Comparison of ENCODE assay signal across 20 cellular contexts in genomic region chr1:200237066-200237465, GRCh38.
DNase-seq lines count a peak whose midpoint lies in the region; ATAC-seq and TF ChIP-seq lines count a peak whose summit lies in the region.
"Had no signal": no experiment of that assay in that cellular context is flagged by ENCODE, and none has a peak within 500 bp of the region (broad histone marks: within the 10 kb centered on the region; RNA-seq: fewer than 3 reads in every experiment).

No MANE protein-coding gene starts in this region.

- 100% methylated on average over 4 of the region's 5 CpGs for WGBS in mammary epithelial cell (ENCODE audit: low coverage, missing lambda C conversion rate)

- no TSS peak for BruUV-seq in mammary epithelial cell (replicated peaks; lab: Mats Ljungman, UMichigan)

- intact Hi-C loops in mammary epithelial cell (cut with micrococcal nuclease) (no loop called here), breast epithelium (cut with DNase I; ENCODE audit: low total_unique reads) (no loop called here)

- H3K27me3 ChIP-seq in mammary epithelial cell (ENCODE audit: insufficient read depth, low read length) (peaks cover 3% of the 10 kb centered on the region), breast epithelium (no peaks in the 10 kb centered on the region), RWPE2 (ENCODE audit: insufficient read depth, poor library complexity, severe bottlenecking) (no peaks in the 10 kb centered on the region)

- H3K4me3 Mint-ChIP-seq in WTC11 = no peak overlapping the region
- H3K4me3 Mint-ChIP-seq: CD4-positive, alpha-beta memory T cell had no signal

- POLR2A ChIA-PET in WTC11 (lab: Charles Lee) = no interaction called here

- dilution Hi-C loops in mammary epithelial cell (cut with HindIII; ENCODE audit: low sequenced_read_pairs) = loop anchor here (5.0 kb wide), 1 partner anchor 85 kb away; no protein-coding TSS in a partner anchor

- H3K4me1 ChIP-seq in mammary epithelial cell (ENCODE audit: insufficient read depth, low read length) (no peaks in the 10 kb centered on the region), breast epithelium (no peaks in the 10 kb centered on the region), RWPE2 (ENCODE audit: insufficient read depth, poor library complexity, severe bottlenecking) (peaks cover 18% of the 10 kb centered on the region)

- H2AFZ ChIP-seq in mammary epithelial cell (ENCODE audit: low read depth, low read length) = no peak overlapping the region
- H2AFZ ChIP-seq: GM23248 had no signal

- H3K27ac Mint-ChIP-seq in WTC11 = no peak overlapping the region
- H3K27ac Mint-ChIP-seq: CD4-positive, alpha-beta memory T cell had no signal

- TF ChIP-seq POLR2A in breast epithelium (IDR thresholded peaks at IDR 0.05) = no peak

- no peak overlapping the region for H3K27ac ChIP-seq in mammary epithelial cell (ENCODE audit: insufficient read depth, low read depth, low read length)
- H3K27ac ChIP-seq in breast epithelium = no peak overlapping the region
- no peak overlapping the region for H3K27ac ChIP-seq in RWPE2 (ENCODE audit: poor library complexity, severe bottlenecking)
- peak overlapping the region; percentile 28 for H3K27ac ChIP-seq in epithelial cell of prostate
- H3K27ac ChIP-seq: A549, GM23248 had no signal

- ATAC-seq in RWPE2 (ENCODE audit: low read depth) = peak; percentile 58; the same call in 1 of the 3 replicates
- no peak for ATAC-seq in WTC11
- ATAC-seq: A549 had no signal

- no peaks in the 10 kb centered on the region for H3K36me3 ChIP-seq in mammary epithelial cell (ENCODE audit: insufficient read depth, low read length)
- H3K36me3 ChIP-seq in breast epithelium = no peaks in the 10 kb centered on the region
- no peaks in the 10 kb centered on the region for H3K36me3 ChIP-seq in RWPE2 (ENCODE audit: low read depth)

- DNase-seq in mammary epithelial cell = peak; percentile 2
- DNase-seq in breast epithelium (ENCODE audit: low spot score in 2 of 2) = no peak
- DNase-seq in RWPE2 (ENCODE audit: low spot score) = no peak
- no peak for DNase-seq in epithelial cell of prostate (ENCODE audit: low read depth, low spot score)
- DNase-seq in DMS 273 treated with DMSO at 0.1 percent for 48 hours (lab: John Stamatoyannopoulos, UW) = no peak
- DNase-seq in WTC11 (ENCODE audit: low spot score) = no peak
- DNase-seq in NCI-H1092 treated with DMSO at 0.1 percent for 48 hours (lab: John Stamatoyannopoulos, UW) = no peak
- DNase-seq: 8988T; ACHN; AML-193; C1 segment of cervical spinal cord; Calu3; CD4-positive, alpha-beta memory T cell; COR-L47; DMS153; DND-41; GM23248; H7; HCEC 1CT had no signal

- H3K79me2 ChIP-seq in mammary epithelial cell (ENCODE audit: insufficient read depth, low read length) = no peaks in the 10 kb centered on the region

- H3K4me1 Mint-ChIP-seq in WTC11 = peaks cover 8% of the 10 kb centered on the region

- H4K20me1 ChIP-seq in mammary epithelial cell (ENCODE audit: insufficient read depth, low read length) = no peaks in the 10 kb centered on the region

- TF ChIP-seq CTCF in mammary epithelial cell (conservative IDR thresholded peaks at IDR 0.05 in 1 of 2, IDR thresholded peaks at IDR 0.05 in 1 of 2; ENCODE audit: extremely low read depth in 1 of 2, insufficient read depth in 1 of 2, low read depth in 1 of 2, low read length in 2 of 2) (no peak), breast epithelium (IDR thresholded peaks at IDR 0.05) (no peak), RWPE2 (IDR thresholded peaks at IDR 0.05; ENCODE audit: poor library complexity, severe bottlenecking) (no peak), WTC11 (IDR thresholded peaks at IDR 0.05) (no peak)

- no peak overlapping the region for H3K4me3 ChIP-seq in mammary epithelial cell (replicated peaks in 1 of 3; ENCODE audit: insufficient read depth in 1 of 3, low read depth in 2 of 3, low read length in 3 of 3)
- H3K4me3 ChIP-seq in breast epithelium = no peak overlapping the region
- no peak overlapping the region for H3K4me3 ChIP-seq in RWPE2 (ENCODE audit: severe bottlenecking)
- H3K4me3 ChIP-seq: A549, GM23248 had no signal

- no peaks in the 10 kb centered on the region for H3K36me3 Mint-ChIP-seq in WTC11
- H3K36me3 Mint-ChIP-seq: CD4-positive, alpha-beta memory T cell had no signal

- in situ Hi-C loops in mammary epithelial cell (cut with MboI; ENCODE audit: low sequenced_read_pairs in 2 of 2) = no loop called here

- no peaks in the 10 kb centered on the region for H3K9me3 ChIP-seq in mammary epithelial cell (replicated peaks; ENCODE audit: insufficient read depth, low read length)
- H3K9me3 ChIP-seq in breast epithelium = no peaks in the 10 kb centered on the region
- no peaks in the 10 kb centered on the region for H3K9me3 ChIP-seq in RWPE2 (ENCODE audit: severe bottlenecking)
- H3K9me3 ChIP-seq: A549 had no signal

- no peaks in the 10 kb centered on the region for H3K27me3 Mint-ChIP-seq in WTC11 (ENCODE audit: low read depth)

- no peaks in the 10 kb centered on the region for H3K9me3 Mint-ChIP-seq in WTC11

- H3K9ac ChIP-seq in mammary epithelial cell (ENCODE audit: insufficient read depth, low read length) = no peak overlapping the region
- H3K9ac ChIP-seq: GM23248 had no signal

- CTCF ChIA-PET in mammary epithelial cell (lab: Charles Lee; ENCODE audit: low non-redundant PET) = no interaction called here
- CTCF ChIA-PET in WTC11 (lab: Charles Lee) = interaction anchor here (1.4 kb wide), 1 partner anchor 320 kb away, joined by 3 read pairs; no protein-coding TSS in a partner anchor

- no peak overlapping the region for H3K4me2 ChIP-seq in mammary epithelial cell (ENCODE audit: insufficient read depth, low read depth, low read length)
- H3K4me2 ChIP-seq: A549 had no signal

TF ChIP-seq in WTC11, 78 proteins besides CTCF, POLR2A, EP300 and RAD21:
- TF ChIP-seq GABPB1 (CRISPR knock-in tag; IDR thresholded peaks at IDR 0.05) = no peak
